Comparison of ENCODE assay signal across 27 cellular contexts in genomic region chr3:36877930-36878685, GRCh38.
DNase-seq lines count a peak whose midpoint lies in the region; ATAC-seq and TF ChIP-seq lines count a peak whose summit lies in the region.
"Had no signal": no experiment of that assay in that cellular context is flagged by ENCODE, and none has a peak within 500 bp of the region (broad histone marks: within the 10 kb centered on the region; RNA-seq: fewer than 3 reads in every experiment).

No MANE protein-coding gene starts in this region.

- ATAC-seq in CD4-positive, alpha-beta T cell (ENCODE audit: poor library complexity): no peak
- ATAC-seq in DND-41 (ENCODE audit: insufficient read depth, low read depth): no peak
- no peak for ATAC-seq in activated B cell treated with CpG ODN at 0.5 μM for 24 hours (ENCODE audit: low read depth)
- ATAC-seq in naive thymus-derived CD4-positive, alpha-beta T cell: no peak
- ATAC-seq: activated T-cell treated with anti-CD3 and anti-CD28 coated beads, Interleukin-2, amount 50 U/mL, for 4 hours; left colon; sciatic nerve had no signal

- POLR2A ChIA-PET in CD4-positive, alpha-beta T cell (lab: Charles Lee): interaction anchor here (2.6 to 4.1 kb wide), 2 partner anchors 29 to 115 kb away, joined by 33 read pairs; partner anchors contain the start of genes EPM2AIP1 and MLH1
- POLR2A ChIA-PET in activated B cell treated with CpG ODN at 0.5 μM for 24 hours (lab: Charles Lee): interaction anchor here (2.5 kb wide), 1 partner anchor 115 kb away, joined by 20 read pairs; the partner anchor contains the start of genes EPM2AIP1 and MLH1
- POLR2A ChIA-PET in naive thymus-derived CD4-positive, alpha-beta T cell (lab: Charles Lee): interaction anchor here (1.0 to 1.7 kb wide), 2 partner anchors 9 to 14 kb away, joined by 3 to 4 read pairs; no protein-coding TSS in a partner anchor

- H3K4me1 Mint-ChIP-seq in CD4-positive, alpha-beta T cell (ENCODE audit: low read depth): peaks cover 74% of the 10 kb centered on the region
- H3K4me1 Mint-ChIP-seq in activated B cell treated with CpG ODN at 0.5 μM for 24 hours (peaks cover 56% of the 10 kb centered on the region), Calu3 (ENCODE audit: low read depth, unreplicated experiment) (peaks cover 9% of the 10 kb centered on the region)
- peaks cover 32 to 73% (median 67%) of the 10 kb centered on the region in 7 donors for H3K4me1 Mint-ChIP-seq in naive thymus-derived CD4-positive, alpha-beta T cell
- H3K4me1 Mint-ChIP-seq: nephron had no signal

- DNase-seq in CD4-positive, alpha-beta T cell: no peak
- no peak for DNase-seq in DND-41
- DNase-seq in activated B cell treated with CpG ODN at 0.5 μM for 24 hours: no peak
- no peak for DNase-seq in naive thymus-derived CD4-positive, alpha-beta T cell
- DNase-seq in activated T-cell treated with anti-CD3 and anti-CD28 coated beads, Interleukin-2, amount 50 U/mL, for 48 hours: no peak
- no peak for DNase-seq in mesenteric fat pad (ENCODE audit: low spot score)
- DNase-seq in Calu3: no peak
- DNase-seq: activated CD4-positive, alpha-beta T cell treated with anti-CD3 and anti-CD28 coated beads for 4 hours; activated naive CD4-positive, alpha-beta T cell treated with Interleukin-2 at 50 U/mL for 16 hours; activated T-cell treated with anti-CD3 and anti-CD28 coated beads, Interleukin-2, amount 50 U/mL, for 4 hours; cerebellar nuclear complex; DMS53; dorsolateral prefrontal cortex; GDM1; GM23248; HFFc6; left colon; MG63; NCI-H1436; NCI-H446 treated with DMSO at 0.1 percent for 48 hours; PC-9; stomach had no signal

- H3K79me2 ChIP-seq in DND-41 (ENCODE audit: insufficient read depth, low read length): no peaks in the 10 kb centered on the region

- peaks cover 33% of the 10 kb centered on the region for H3K4me1 ChIP-seq in DND-41 (ENCODE audit: insufficient read depth, low read length)
- peaks cover 21 to 45% of the 10 kb centered on the region in 2 donors for H3K4me1 ChIP-seq in naive thymus-derived CD4-positive, alpha-beta T cell (ENCODE audit: control insufficient read depth in 2 of 2, insufficient read depth in 2 of 2, low read length in 2 of 2)
- H3K4me1 ChIP-seq: ascending aorta, stomach had no signal

- BruUV-seq in Calu3 (replicated peaks; lab: Mats Ljungman, UMichigan): no TSS peak

- H3K4me3 ChIP-seq in DND-41 (ENCODE audit: low read depth in 1 of 2, low read length in 2 of 2): no peak overlapping the region
- H3K4me3 ChIP-seq in naive thymus-derived CD4-positive, alpha-beta T cell (ENCODE audit: low read length): no peak overlapping the region
- H3K4me3 ChIP-seq: ascending aorta, dorsolateral prefrontal cortex, GM23248, MG63, PC-9, SJSA1, stomach, tibial nerve had no signal

- H3K4me3 Mint-ChIP-seq in CD4-positive, alpha-beta T cell: no peak overlapping the region
- no peak overlapping the region for H3K4me3 Mint-ChIP-seq in activated B cell treated with CpG ODN at 0.5 μM for 24 hours
- peak overlapping the region in 8 of 10 donors; percentile 19 to 54 (median 41) for H3K4me3 Mint-ChIP-seq in naive thymus-derived CD4-positive, alpha-beta T cell
- no peak overlapping the region for H3K4me3 Mint-ChIP-seq in Calu3 (ENCODE audit: low read depth, unreplicated experiment)
- H3K4me3 Mint-ChIP-seq: activated T-cell treated with anti-CD3 and anti-CD28 coated beads, Interleukin-2, amount 50 U/mL, for 4 hours; HFFc6; nephron had no signal

- no peaks in the 10 kb centered on the region for H3K9me3 Mint-ChIP-seq in CD4-positive, alpha-beta T cell
- no peaks in the 10 kb centered on the region for H3K9me3 Mint-ChIP-seq in activated B cell treated with CpG ODN at 0.5 μM for 24 hours
- no peaks in the 10 kb centered on the region for H3K9me3 Mint-ChIP-seq in naive thymus-derived CD4-positive, alpha-beta T cell
- no peaks in the 10 kb centered on the region for H3K9me3 Mint-ChIP-seq in Calu3 (ENCODE audit: low read depth, unreplicated experiment)
- H3K9me3 Mint-ChIP-seq: activated T-cell treated with anti-CD3 and anti-CD28 coated beads, Interleukin-2, amount 50 U/mL, for 4 hours; HFFc6; nephron had no signal

- TF ChIP-seq CTCF in CD4-positive, alpha-beta T cell (IDR thresholded peaks at IDR 0.05): no peak
- TF ChIP-seq CTCF in DND-41 (IDR thresholded peaks at IDR 0.05; ENCODE audit: borderline replicate concordance, extremely low read depth, low read length, poor library complexity, severe bottlenecking) (no peak), activated B cell treated with CpG ODN at 0.5 μM for 24 hours (IDR thresholded peaks at IDR 0.05) (no peak), Calu3 (IDR thresholded peaks at IDR 0.05; ENCODE audit: unreplicated experiment) (no peak)

- H3K9me3 ChIP-seq in CD4-positive, alpha-beta T cell (ENCODE audit: control insufficient read depth, low read length): no peaks in the 10 kb centered on the region
- H3K9me3 ChIP-seq in DND-41 (ENCODE audit: insufficient read depth, low read length, severe bottlenecking): no peaks in the 10 kb centered on the region
- no peaks in the 10 kb centered on the region for H3K9me3 ChIP-seq in naive thymus-derived CD4-positive, alpha-beta T cell (ENCODE audit: control insufficient read depth in 2 of 3, low read length in 3 of 3)
- H3K9me3 ChIP-seq: ascending aorta, MG63, SJSA1, stomach, tibial nerve had no signal

- intact Hi-C loops in CD4-positive, alpha-beta T cell (cut with DNase I, micrococcal nuclease): loop anchor here in 1 of 2 experiments (2.0 kb wide), 1 partner anchor 31 kb away; no protein-coding TSS in a partner anchor
- intact Hi-C loops in activated B cell treated with CpG ODN at 0.5 μM for 24 hours (cut with micrococcal nuclease): no loop called here
- intact Hi-C loops in naive thymus-derived CD4-positive, alpha-beta T cell (cut with micrococcal nuclease): loop anchor here (2.0 to 5.0 kb wide), 4 partner anchors 15 to 81 kb away; partner anchors contain the start of gene TRANK1 (in 1 of the 2)
- intact Hi-C loops in Calu3 (cut with micrococcal nuclease; ENCODE audit: unreplicated experiment): no loop called here

- H3K27ac ChIP-seq in CD4-positive, alpha-beta T cell (ENCODE audit: low read depth, low read length): no peak overlapping the region
- H3K27ac ChIP-seq in DND-41 (ENCODE audit: low read length): peak overlapping the region; percentile 89
- H3K27ac ChIP-seq in naive thymus-derived CD4-positive, alpha-beta T cell (ENCODE audit: low read depth, low read length): peak overlapping the region; percentile 8
- H3K27ac ChIP-seq: ascending aorta, GM23248, PC-9, SJSA1, stomach had no signal

- H2AFZ ChIP-seq in DND-41 (ENCODE audit: low read depth, low read length): no peak overlapping the region; the same call in none of the 2 replicates
- H2AFZ ChIP-seq: GM23248, PC-9 had no signal

- peaks cover 52% of the 10 kb centered on the region for H3K36me3 Mint-ChIP-seq in CD4-positive, alpha-beta T cell (ENCODE audit: low read depth)
- peaks cover 31% of the 10 kb centered on the region for H3K36me3 Mint-ChIP-seq in activated B cell treated with CpG ODN at 0.5 μM for 24 hours (ENCODE audit: low read depth)
- peaks cover 6 to 43% (median 14%) of the 10 kb centered on the region in 5 donors for H3K36me3 Mint-ChIP-seq in naive thymus-derived CD4-positive, alpha-beta T cell
- no peaks in the 10 kb centered on the region for H3K36me3 Mint-ChIP-seq in Calu3 (ENCODE audit: insufficient read depth, unreplicated experiment)

- no peaks in the 10 kb centered on the region for H4K20me1 ChIP-seq in DND-41 (ENCODE audit: insufficient read depth, low read length)

- H3K36me3 ChIP-seq in DND-41 (ENCODE audit: insufficient read depth, low read length): no peaks in the 10 kb centered on the region
- H3K36me3 ChIP-seq in naive thymus-derived CD4-positive, alpha-beta T cell (ENCODE audit: control insufficient read depth in 2 of 3, insufficient read depth in 3 of 3, low read length in 3 of 3): peaks cover 0 to 7% (median 5%) of the 10 kb centered on the region in 3 experiments
- H3K36me3 ChIP-seq: MG63, SJSA1 had no signal

- H3K9ac ChIP-seq in DND-41 (ENCODE audit: low read depth, low read length): no peak overlapping the region; the same call in 1 of the 2 replicates
- H3K9ac ChIP-seq: GM23248 had no signal

- peak overlapping the region; percentile 61 for H3K4me2 ChIP-seq in DND-41 (ENCODE audit: insufficient read depth, low read length)
- H3K4me2 ChIP-seq: PC-9 had no signal

- CTCF ChIA-PET in CD4-positive, alpha-beta T cell (lab: Charles Lee): interaction anchor here (2.5 kb wide), 1 partner anchor 9 kb away, joined by 6 read pairs; no protein-coding TSS in a partner anchor
- CTCF ChIA-PET in activated B cell treated with CpG ODN at 0.5 μM for 24 hours (lab: Charles Lee): interaction anchor here (2.8 kb wide), 1 partner anchor 80 kb away, joined by 23 read pairs; no protein-coding TSS in a partner anchor
- CTCF ChIA-PET in naive thymus-derived CD4-positive, alpha-beta T cell (lab: Charles Lee): interaction anchor here (1.9 kb wide), 1 partner anchor 11 kb away, joined by 6 read pairs; no protein-coding TSS in a partner anchor
- CTCF ChIA-PET in Calu3 (lab: Charles Lee): interaction anchor here (0.7 kb wide), 1 partner anchor 84 kb away, joined by 3 read pairs; no protein-coding TSS in a partner anchor

- peak overlapping the region; percentile 96 for H3K27ac Mint-ChIP-seq in CD4-positive, alpha-beta T cell
- H3K27ac Mint-ChIP-seq in activated B cell treated with CpG ODN at 0.5 μM for 24 hours (peak overlapping the region; percentile 64), Calu3 (ENCODE audit: unreplicated experiment) (no peak overlapping the region)
- H3K27ac Mint-ChIP-seq in naive thymus-derived CD4-positive, alpha-beta T cell: peak overlapping the region in 8 of 9 donors; percentile 73 to 95 (median 86)
- H3K27ac Mint-ChIP-seq: HFFc6, nephron had no signal

- no peaks in the 10 kb centered on the region for H3K27me3 Mint-ChIP-seq in CD4-positive, alpha-beta T cell
- H3K27me3 Mint-ChIP-seq in activated B cell treated with CpG ODN at 0.5 μM for 24 hours (no peaks in the 10 kb centered on the region), Calu3 (ENCODE audit: unreplicated experiment) (no peaks in the 10 kb centered on the region)
- H3K27me3 Mint-ChIP-seq in naive thymus-derived CD4-positive, alpha-beta T cell: peaks cover 0 to 3% (median 0%) of the 10 kb centered on the region in 5 donors

- H3K27me3 ChIP-seq in CD4-positive, alpha-beta T cell (ENCODE audit: control insufficient read depth, insufficient read depth, low read length): no peaks in the 10 kb centered on the region
- no peaks in the 10 kb centered on the region for H3K27me3 ChIP-seq in DND-41 (ENCODE audit: insufficient read depth, low read length, poor library complexity)
- no peaks in the 10 kb centered on the region for H3K27me3 ChIP-seq in naive thymus-derived CD4-positive, alpha-beta T cell (ENCODE audit: control insufficient read depth in 2 of 2, insufficient read depth in 2 of 2, low read length in 2 of 2)
- H3K27me3 ChIP-seq: ascending aorta, dorsolateral prefrontal cortex, MG63, SJSA1, stomach, tibial nerve had no signal

Comparison
In these comparisons a context has a peak if more than half of its experiments do, and no peak if none do; other contexts are left out.
1. H3K4me3 Mint-ChIP-seq: peak in naive thymus-derived CD4-positive, alpha-beta T cell (8 of 10); none in CD4-positive, alpha-beta T cell (single experiment), activated B cell treated with CpG ODN at 0.5 μM for 24 hours (single experiment) and Calu3 (single experiment).
2. intact Hi-C loops: an anchor here in naive thymus-derived CD4-positive, alpha-beta T cell (2.0 to 5.0 kb wide); none called in activated B cell treated with CpG ODN at 0.5 μM for 24 hours and Calu3.